Comparison of ENCODE assay signal across 14 cellular contexts in genomic region chr17:41065829-41066624, GRCh38. TPM values are rescaled to one million over a fixed set of nuclear protein-coding genes. Genes with fewer than 3 reads are reported as not detected.
DNase-seq lines count a peak whose midpoint lies in the region; ATAC-seq and TF ChIP-seq lines count a peak whose summit lies in the region.
"Had no signal": no experiment of that assay in that cellular context is flagged by ENCODE, and none has a peak within 500 bp of the region (broad histone marks: within the 10 kb centered on the region; RNA-seq: fewer than 3 reads in every experiment).

TSS of gene KRTAP2-4 (minus strand) at chr17:41065879. CDS start at chr17:41065845, 34 bp downstream.

- H3K4me1 ChIP-seq in trophoblast cell (ENCODE audit: control insufficient read depth in 1 of 2, insufficient read depth in 2 of 2, low read length in 2 of 2) = peaks cover 0 to 1% of the 10 kb centered on the region in 2 experiments
- H3K4me1 ChIP-seq: stomach had no signal

- no peak within 1 kb of the TSS for H4K91ac ChIP-seq in trophoblast cell (ENCODE audit: low read depth, low read length)

- TF ChIP-seq CTCF in cardiac fibroblast (IDR thresholded peaks at IDR 0.05; ENCODE audit: low read depth, low read length) = no peak

- no peaks in the 10 kb centered on the region for H3K27me3 ChIP-seq in trophoblast cell (ENCODE audit: insufficient read depth, low read length)
- H3K27me3 ChIP-seq: cardiac muscle cell, stomach had no signal

- no peak within 1 kb of the TSS for H3K4me2 ChIP-seq in trophoblast cell (ENCODE audit: low read length)

- H3K79me1 ChIP-seq in trophoblast cell (ENCODE audit: low read length) = no peaks in the 10 kb centered on the region

- H3K4me3 ChIP-seq in cardiac fibroblast (replicated peaks in 1 of 2; ENCODE audit: low read depth in 2 of 2, low read length in 2 of 2) (no peak within 1 kb of the TSS), trophoblast cell (ENCODE audit: low read depth, low read length) (no peak within 1 kb of the TSS)
- H3K4me3 ChIP-seq: cardiac muscle cell, stomach had no signal

- no peak within 1 kb of the TSS for H2AK5ac ChIP-seq in trophoblast cell (ENCODE audit: low read length)

- H2BK12ac ChIP-seq in trophoblast cell (ENCODE audit: low read length) = no peak within 1 kb of the TSS

- H3K4ac ChIP-seq in trophoblast cell (ENCODE audit: low read depth, low read length) = no peak within 1 kb of the TSS

- no CpG with 5 or more reads among the region's 6 CpGs for WGBS in trophoblast cell (ENCODE audit: extremely low coverage, insufficient coverage, insufficient read length)

- H4K8ac ChIP-seq in trophoblast cell (ENCODE audit: low read depth, low read length) = no peak within 1 kb of the TSS

- no peaks in the 10 kb centered on the region for H3K9me3 ChIP-seq in trophoblast cell (ENCODE audit: insufficient read depth, low read depth, low read length)
- H3K9me3 ChIP-seq: stomach had no signal

- no peaks in the 10 kb centered on the region for H3K36me3 ChIP-seq in trophoblast cell (ENCODE audit: control insufficient read depth in 1 of 2, insufficient read depth in 2 of 2, low read length in 2 of 2)
- H3K36me3 ChIP-seq: cardiac muscle cell, stomach had no signal

- H3K18ac ChIP-seq in trophoblast cell (ENCODE audit: low read length) = no peak within 1 kb of the TSS

- no peak within 1 kb of the TSS for H2BK5ac ChIP-seq in trophoblast cell (ENCODE audit: low read depth, low read length, poor library complexity)

- no peak within 1 kb of the TSS for H2BK120ac ChIP-seq in trophoblast cell (ENCODE audit: insufficient read depth, low read length, poor library complexity)

- H3K14ac ChIP-seq in trophoblast cell (ENCODE audit: low read length) = no peak within 1 kb of the TSS

- ATAC-seq in GM21447 (IDR thresholded peaks at IDR 0.05; ENCODE audit: unreplicated experiment) = no peak
- ATAC-seq in HG03442 (IDR thresholded peaks at IDR 0.05; ENCODE audit: unreplicated experiment) = no peak
- ATAC-seq: activated T-cell treated with anti-CD3 and anti-CD28 coated beads, Interleukin-2, amount 50 U/mL, for 4 hours had no signal

- no peak within 1 kb of the TSS for H4K12ac ChIP-seq in trophoblast cell (ENCODE audit: low read depth, low read length)

- no peak within 1 kb of the TSS for H2AFZ ChIP-seq in trophoblast cell (ENCODE audit: insufficient read depth, low read length, poor library complexity)

- H3K23ac ChIP-seq in trophoblast cell (ENCODE audit: low read length) = no peak within 1 kb of the TSS

- DNase-seq in GM04504 (ENCODE audit: low read depth) = peak; percentile 80
- DNase-seq in MV-4-11 (lab: John Stamatoyannopoulos, UW) = peak; percentile 86
- peak; percentile 26 to 86 for DNase-seq in cardiac fibroblast (ENCODE audit: low read depth in 2 of 2)
- peak; percentile 77 to 84 for DNase-seq in trophoblast cell
- DNase-seq in DMS53 treated with DMSO at 0.1 percent for 48 hours (lab: John Stamatoyannopoulos, UW; ENCODE audit: unreplicated experiment) = no peak
- no peak for DNase-seq in stimulated activated CD8-positive, alpha-beta memory T cell treated with anti-CD3 and anti-CD28 coated beads, Interleukin-4, amount 100 ng/mL, for 48 hours
- DNase-seq: activated T-cell treated with anti-CD3 and anti-CD28 coated beads, Interleukin-2, amount 50 U/mL, for 4 hours; occipital lobe; stimulated activated CD4-positive, alpha-beta T cell treated with anti-CD3 and anti-CD28 coated beads, Interleukin-1b, Interleukin-23, amount 100 ng/mL, for 48 hours; stomach had no signal

- no peak within 1 kb of the TSS for H3K27ac ChIP-seq in trophoblast cell (ENCODE audit: low read depth, low read length)
- H3K27ac ChIP-seq: cardiac muscle cell, stomach had no signal

- H3K9ac ChIP-seq in trophoblast cell (ENCODE audit: low read length) = no peak within 1 kb of the TSS

- no peaks in the 10 kb centered on the region for H3K79me2 ChIP-seq in trophoblast cell (ENCODE audit: control insufficient read depth, insufficient read depth, low read length, poor library complexity)

RNA-seq across cellular contexts. Expression of gene KRTAP2-4, which starts in this region (rescaled TPM):
- polyA plus RNA-seq in trophoblast cell (2013) = not detected in 2 replicates
- polyA plus RNA-seq: cardiac muscle cell, IgD-negative memory B cell, stomach had no signal

Comparison
In these comparisons a context has a peak if more than half of its experiments do, and no peak if none do; other contexts are left out.
1. DNase-seq: peak in GM04504 (single experiment), MV-4-11 (single experiment), cardiac fibroblast (2 of 2) and trophoblast cell (2 of 2); none in DMS53 treated with DMSO at 0.1 percent for 48 hours (single experiment) and stimulated activated CD8-positive, alpha-beta memory T cell treated with anti-CD3 and anti-CD28 coated beads, Interleukin-4, amount 100 ng/mL, for 48 hours (single experiment).